ENCODE assay signal across 1 cellular context in the genomic region with DNA sequence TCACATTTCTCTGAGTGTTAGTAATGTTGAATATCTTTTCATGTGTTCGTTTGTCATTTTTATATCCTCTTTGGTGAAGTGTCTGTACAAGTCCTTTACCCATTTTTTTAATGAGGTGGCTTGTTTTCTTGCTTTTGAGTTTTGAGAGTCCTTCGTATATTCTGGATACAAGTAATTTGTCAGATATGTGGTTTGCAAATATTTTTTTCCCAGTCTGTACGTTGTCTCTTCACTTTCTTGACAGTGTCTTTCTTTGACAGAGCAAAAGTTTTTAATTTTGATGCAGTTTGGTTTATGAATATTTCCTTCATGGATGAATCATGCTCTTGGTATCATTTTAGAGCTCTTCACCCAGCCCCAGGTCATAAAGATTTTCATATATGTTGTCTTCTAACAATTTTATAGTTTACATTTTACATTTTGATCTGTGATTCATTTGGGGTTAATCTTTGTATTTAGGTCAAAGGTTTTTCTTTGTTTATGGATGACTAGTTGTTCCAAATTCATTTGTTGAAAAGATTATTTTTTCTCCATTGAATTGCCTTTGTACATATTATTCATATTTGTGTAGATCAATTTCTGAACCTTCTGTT.
TF ChIP-seq lines count a peak whose summit lies in the region.

No MANE protein-coding gene starts in this region.

TF ChIP-seq in IMR-90, 13 proteins besides CTCF, POLR2A, EP300 and RAD21 (continued from another document):
- TF ChIP-seq, protein P1, sequence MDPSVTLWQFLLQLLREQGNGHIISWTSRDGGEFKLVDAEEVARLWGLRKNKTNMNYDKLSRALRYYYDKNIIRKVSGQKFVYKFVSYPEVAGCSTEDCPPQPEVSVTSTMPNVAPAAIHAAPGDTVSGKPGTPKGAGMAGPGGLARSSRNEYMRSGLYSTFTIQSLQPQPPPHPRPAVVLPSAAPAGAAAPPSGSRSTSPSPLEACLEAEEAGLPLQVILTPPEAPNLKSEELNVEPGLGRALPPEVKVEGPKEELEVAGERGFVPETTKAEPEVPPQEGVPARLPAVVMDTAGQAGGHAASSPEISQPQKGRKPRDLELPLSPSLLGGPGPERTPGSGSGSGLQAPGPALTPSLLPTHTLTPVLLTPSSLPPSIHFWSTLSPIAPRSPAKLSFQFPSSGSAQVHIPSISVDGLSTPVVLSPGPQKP (IDR thresholded peaks at IDR 0.05; ENCODE audit: borderline replicate concordance, low read depth, low read length) = no peak
- TF ChIP-seq CHD1 (IDR thresholded peaks at IDR 0.05; ENCODE audit: low read depth, low read length) (no peak), CEBPB (IDR thresholded peaks at IDR 0.05; ENCODE audit: low read depth, low read length) (no peak), NFE2L2 (IDR thresholded peaks at IDR 0.05; ENCODE audit: low read depth, low read length) (no peak)
- TF ChIP-seq, protein P2, sequence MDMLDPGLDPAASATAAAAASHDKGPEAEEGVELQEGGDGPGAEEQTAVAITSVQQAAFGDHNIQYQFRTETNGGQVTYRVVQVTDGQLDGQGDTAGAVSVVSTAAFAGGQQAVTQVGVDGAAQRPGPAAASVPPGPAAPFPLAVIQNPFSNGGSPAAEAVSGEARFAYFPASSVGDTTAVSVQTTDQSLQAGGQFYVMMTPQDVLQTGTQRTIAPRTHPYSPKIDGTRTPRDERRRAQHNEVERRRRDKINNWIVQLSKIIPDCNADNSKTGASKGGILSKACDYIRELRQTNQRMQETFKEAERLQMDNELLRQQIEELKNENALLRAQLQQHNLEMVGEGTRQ (IDR thresholded peaks at IDR 0.05; ENCODE audit: low read depth, low read length) = no peak
